In the genomic region with DNA sequence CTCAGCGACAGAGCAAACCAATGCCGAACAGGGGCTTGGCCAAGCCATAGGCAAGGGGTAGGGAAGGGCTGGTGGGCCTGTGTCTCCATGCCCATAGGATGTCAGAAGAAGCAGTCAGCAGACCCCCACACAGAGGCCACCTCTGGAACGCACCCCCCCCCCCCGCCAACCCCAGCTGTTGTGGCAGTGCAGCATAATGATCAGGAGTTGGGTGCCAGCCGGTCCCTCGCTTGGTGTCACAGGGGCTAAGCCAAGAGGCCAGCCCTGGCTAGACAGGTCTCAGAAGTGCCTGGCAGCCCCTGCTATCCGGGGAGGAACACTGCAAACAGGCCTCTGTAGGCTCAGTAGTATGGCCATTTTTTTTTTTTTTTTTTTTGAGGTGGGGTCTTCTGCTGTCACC, we compare ENCODE assay signal across 40 cellular contexts.
"Had no signal": no experiment of that assay in that cellular context is flagged by ENCODE, and none has a peak within 500 bp of the region (broad histone marks: within the 10 kb centered on the region; RNA-seq: fewer than 3 reads in every experiment).

No MANE protein-coding gene starts in this region.

- H3K27me3 Mint-ChIP-seq: activated CD4-positive, alpha-beta memory T cell treated with anti-CD3 and anti-CD28 coated beads, Interleukin-2, amount 10 ng/mL, durations not matched to agents 7 days and 5 days; activated CD8-positive, alpha-beta memory T cell treated with anti-CD3 and anti-CD28 coated beads, Interleukin-2, amount 10 ng/mL, durations not matched to agents 7 days and 5 days; activated naive CD8-positive, alpha-beta T cell treated with anti-CD3 and anti-CD28 coated beads for 36 hours; activated T-helper 17 cell treated with anti-CD3 and anti-CD28 coated beads, Interleukin-2, amount 50 U/mL, for 72 hours; T-helper 17 cell had no signal

- H3K27me3 ChIP-seq: brain microvascular endothelial cell, Peyer's patch had no signal

- H3K9me3 Mint-ChIP-seq: activated CD4-positive, alpha-beta memory T cell treated with anti-CD3 and anti-CD28 coated beads, Interleukin-2, amount 10 ng/mL, durations not matched to agents 7 days and 5 days; activated T-helper 17 cell treated with anti-CD3 and anti-CD28 coated beads, Interleukin-2, amount 50 U/mL, for 72 hours; T-cell had no signal

- H3K27ac Mint-ChIP-seq: activated CD4-positive, alpha-beta memory T cell treated with anti-CD3 and anti-CD28 coated beads, Interleukin-2, amount 10 ng/mL, durations not matched to agents 7 days and 5 days; activated naive CD8-positive, alpha-beta T cell treated with anti-CD3 and anti-CD28 coated beads for 36 hours; activated T-helper 17 cell treated with anti-CD3 and anti-CD28 coated beads, Interleukin-2, amount 50 U/mL, for 72 hours; T-cell; T-helper 17 cell had no signal

- H3K4me3 ChIP-seq: Peyer's patch had no signal

- ATAC-seq: activated CD8-positive, alpha-beta memory T cell treated with anti-CD3 and anti-CD28 coated beads, Interleukin-2, amount 10 ng/mL, durations not matched to agents 7 days and 5 days; activated T-helper 17 cell treated with anti-CD3 and anti-CD28 coated beads, Interleukin-2, amount 50 U/mL, for 72 hours; PC-3; Right ventricle myocardium inferior; SK-N-SH treated with all-trans-retinoic acid at 6 μM for 48 hours; T-cell; T-helper 17 cell had no signal

- DNase-seq: activated CD4-positive, alpha-beta memory T cell treated with anti-CD3 and anti-CD28 coated beads, Interleukin-2, amount 10 ng/mL, durations not matched to agents 7 days and 5 days; activated CD4-positive, alpha-beta T cell treated with anti-CD3 and anti-CD28 coated beads for 1 hour; activated CD4-positive, alpha-beta T cell treated with anti-CD3 and anti-CD28 coated beads for 48 hours; activated CD4-positive, CD25-positive, alpha-beta regulatory T cell; activated CD8-positive, alpha-beta memory T cell treated with anti-CD3 and anti-CD28 coated beads for 24 hours; activated CD8-positive, alpha-beta memory T cell treated with anti-CD3 and anti-CD28 coated beads, Interleukin-2, amount 10 ng/mL, durations not matched to agents 7 days and 5 days; activated CD8-positive, alpha-beta memory T cell treated with anti-CD3 and anti-CD28 coated beads, Interleukin-2, amount 50 U/mL, for 48 hours; activated effector memory CD4-positive, alpha-beta T cell treated with anti-CD3 and anti-CD28 coated beads, Interleukin-2, amount 50 U/mL, for 16 hours; activated naive CD4-positive, alpha-beta T cell; activated naive CD4-positive, alpha-beta T cell treated with anti-CD3 and anti-CD28 coated beads, Interleukin-2, amount 50 U/mL, for 16 hours; activated naive CD8-positive, alpha-beta T cell treated with anti-CD3 and anti-CD28 coated beads for 36 hours; activated T-cell treated with anti-CD3 and anti-CD28 coated beads, Interleukin-2, amount 50 U/mL, for 48 hours; amniotic stem cell; brain microvascular endothelial cell; central memory CD4-positive, alpha-beta T cell; Kasumi-1; MM.1S; MV-4-11; NCI-H1092; NCI-H1417; NCI-H146; NCI-H187; NCI-H2029 treated with DMSO at 0.1 percent for 48 hours; NCI-H2107; NCI-H2171; NCI-H510A; NCI-H526; NCI-H748 treated with DMSO at 0.1 percent for 48 hours; NK-92 treated with Interleukin-12 subunit alpha and Interleukin-12 subunit beta, amount 100 ng/mL, for 24 hours; PC-3; RPMI8226; SIG-M5; T-cell; T-helper 17 cell; T1000; WERI-Rb-1 had no signal

- H3K36me3 ChIP-seq: brain microvascular endothelial cell, WERI-Rb-1 had no signal

- H3K4me3 Mint-ChIP-seq: activated CD4-positive, alpha-beta memory T cell treated with anti-CD3 and anti-CD28 coated beads, Interleukin-2, amount 10 ng/mL, durations not matched to agents 7 days and 5 days; activated CD8-positive, alpha-beta memory T cell treated with anti-CD3 and anti-CD28 coated beads, Interleukin-2, amount 10 ng/mL, durations not matched to agents 7 days and 5 days; activated naive CD8-positive, alpha-beta T cell treated with anti-CD3 and anti-CD28 coated beads for 36 hours; activated T-helper 17 cell treated with anti-CD3 and anti-CD28 coated beads, Interleukin-2, amount 50 U/mL, for 72 hours; T-cell; T-helper 17 cell had no signal

- H3K27ac ChIP-seq: brain microvascular endothelial cell, Peyer's patch, WERI-Rb-1 had no signal

- H3K9me3 ChIP-seq: Peyer's patch had no signal
